ENCODE assay signal across 19 cellular contexts in genomic region chr1:239125027-239125426, GRCh38.
DNase-seq lines count a peak whose midpoint lies in the region; ATAC-seq, FAIRE-seq and TF ChIP-seq lines count a peak whose summit lies in the region.
"Had no signal": no experiment of that assay in that cellular context is flagged by ENCODE, and none has a peak within 500 bp of the region (broad histone marks: within the 10 kb centered on the region; RNA-seq: fewer than 3 reads in every experiment).

No MANE protein-coding gene starts in this region.

- CTCF ChIA-PET in PC-3 (lab: Charles Lee): no interaction called here

- H2AFZ ChIP-seq in PC-3 (ENCODE audit: low read length): peak overlapping the region; percentile 23; the same call in 1 of the 2 replicates
- H2AFZ ChIP-seq: parathyroid adenoma had no signal

- no peaks in the 10 kb centered on the region for H3K79me2 ChIP-seq in PC-3 (ENCODE audit: low read length)
- H3K79me2 ChIP-seq: parathyroid adenoma had no signal

- TF ChIP-seq CTCF in PC-3 (conservative IDR thresholded peaks at IDR 0.05; ENCODE audit: low read depth, low read length) (no peak), thyroid gland (IDR thresholded peaks at IDR 0.05) (no peak)

- H3F3A ChIP-seq in PC-3 (ENCODE audit: low read length, unreplicated experiment): no peaks in the 10 kb centered on the region

- H3K4me1 ChIP-seq in PC-3 (ENCODE audit: insufficient read depth, low read length) (no peaks in the 10 kb centered on the region), iPS DF 6.9 (ENCODE audit: control insufficient read depth, insufficient read depth, low read length) (peaks cover 4% of the 10 kb centered on the region; the same call in 1 of the 2 replicates), thyroid gland (no peaks in the 10 kb centered on the region)
- H3K4me1 ChIP-seq: left lung, parathyroid adenoma, upper lobe of left lung had no signal

- H3K4me2 ChIP-seq in PC-3 (ENCODE audit: low read length): no peak overlapping the region

- no TSS peak for BruUV-seq in PC-3 (replicated peaks; lab: Mats Ljungman, UMichigan)

- intact Hi-C loops in PC-3 (cut with micrococcal nuclease) (no loop called here), thyroid gland (cut with DNase I) (no loop called here)

- no peak overlapping the region for H3K4me3 ChIP-seq in PC-3 (ENCODE audit: low read length)
- H3K4me3 ChIP-seq in iPS DF 6.9 (ENCODE audit: low read length): no peak overlapping the region
- H3K4me3 ChIP-seq in thyroid gland (replicated peaks in 1 of 3): no peak overlapping the region
- H3K4me3 ChIP-seq: left lung, upper lobe of left lung had no signal

- H3K27me3 ChIP-seq in PC-3 (ENCODE audit: low read length): no peaks in the 10 kb centered on the region
- H3K27me3 ChIP-seq in iPS DF 6.9 (ENCODE audit: control insufficient read depth, insufficient read depth, low read length): no peaks in the 10 kb centered on the region
- no peaks in the 10 kb centered on the region for H3K27me3 ChIP-seq in thyroid gland
- H3K27me3 ChIP-seq: left lung, upper lobe of left lung had no signal

- peak; percentile 6 for DNase-seq in H54 (ENCODE audit: insufficient read length, low spot score)
- peak; percentile 27 for DNase-seq in PC-3
- peak; percentile 31 for DNase-seq in iPS DF 6.9 (ENCODE audit: low read depth, low spot score)
- peak; percentile 1 for DNase-seq in stromal cell of bone marrow (ENCODE audit: low read depth)
- DNase-seq in mesenteric fat pad (ENCODE audit: low spot score): no peak
- no peak for DNase-seq in NCI-H187 treated with DMSO at 0.1 percent for 48 hours (lab: John Stamatoyannopoulos, UW)
- no peak for DNase-seq in stimulated activated CD4-positive, alpha-beta T cell treated with anti-CD3 and anti-CD28 coated beads, Interleukin-1b, Interleukin-23, amount 100 ng/mL, for 48 hours
- no peak for DNase-seq in thyroid gland
- DNase-seq: activated T-cell treated with anti-CD3 and anti-CD28 coated beads, Interleukin-2, amount 50 U/mL, for 24 hours; C1 segment of cervical spinal cord; DMS153; effector CD8-positive, alpha-beta T cell; left lung; NCI-H1436 treated with DMSO at 0.1 percent for 48 hours; OCI-M1; upper lobe of left lung had no signal

- H3K27ac ChIP-seq in PC-3 (ENCODE audit: low read length): no peak overlapping the region
- peak overlapping the region; percentile 74 for H3K27ac ChIP-seq in iPS DF 6.9 (ENCODE audit: low read length)
- no peak overlapping the region for H3K27ac ChIP-seq in thyroid gland
- H3K27ac ChIP-seq: left lung, parathyroid adenoma, upper lobe of left lung had no signal

- TF ChIP-seq POLR2A in H54 (IDR thresholded peaks at IDR 0.05; ENCODE audit: low read depth, low read length) (no peak), thyroid gland (IDR thresholded peaks at IDR 0.05) (no peak)

- H3K36me3 ChIP-seq in PC-3 (ENCODE audit: low read depth, low read length) (no peaks in the 10 kb centered on the region), iPS DF 6.9 (ENCODE audit: control insufficient read depth, insufficient read depth, low read length) (no peaks in the 10 kb centered on the region), thyroid gland (no peaks in the 10 kb centered on the region)
- H3K36me3 ChIP-seq: left lung, upper lobe of left lung had no signal

- no peak overlapping the region for H3K9ac ChIP-seq in PC-3 (ENCODE audit: low read length)
- H3K9ac ChIP-seq: parathyroid adenoma had no signal

- H3K9me2 ChIP-seq in PC-3 (replicated peaks; ENCODE audit: low read length): no peaks in the 10 kb centered on the region

- FAIRE-seq in H54 (lab: Jason Lieb, UNC): peak; percentile 48
- FAIRE-seq: bronchial epithelial cell, TTC549 had no signal

- no CpG with 5 or more reads among the region's 4 CpGs for WGBS in iPS DF 6.9 (ENCODE audit: insufficient coverage, insufficient read length)
- WGBS in thyroid gland, 2 donors: 67% methylated on average over 4 of the region's 4 CpGs

- peak; percentile 95 for ATAC-seq in PC-3
- ATAC-seq: left lung had no signal

- no peaks in the 10 kb centered on the region for H3K9me3 ChIP-seq in PC-3 (ENCODE audit: low read length)
- H3K9me3 ChIP-seq in iPS DF 6.9 (ENCODE audit: control insufficient read depth, insufficient read depth, low read length): no peaks in the 10 kb centered on the region
- H3K9me3 ChIP-seq in thyroid gland: no peaks in the 10 kb centered on the region
- H3K9me3 ChIP-seq: left lung, upper lobe of left lung had no signal

- POLR2A ChIA-PET in PC-3 (lab: Charles Lee; ENCODE audit: unreplicated experiment): no interaction called here

- no peaks in the 10 kb centered on the region for H4K20me1 ChIP-seq in PC-3 (ENCODE audit: low read length)

Comparison
In these comparisons a context has a peak if more than half of its experiments do, and no peak if none do; other contexts are left out.
1. DNase-seq: peak in H54 (single experiment), PC-3 (single experiment), iPS DF 6.9 (single experiment) and stromal cell of bone marrow (single experiment); none in mesenteric fat pad (single experiment), NCI-H187 treated with DMSO at 0.1 percent for 48 hours (single experiment), stimulated activated CD4-positive, alpha-beta T cell treated with anti-CD3 and anti-CD28 coated beads, Interleukin-1b, Interleukin-23, amount 100 ng/mL, for 48 hours (single experiment) and thyroid gland (0 of 2).